8 cellular contexts compared by ENCODE assay signal in the genomic region with DNA sequence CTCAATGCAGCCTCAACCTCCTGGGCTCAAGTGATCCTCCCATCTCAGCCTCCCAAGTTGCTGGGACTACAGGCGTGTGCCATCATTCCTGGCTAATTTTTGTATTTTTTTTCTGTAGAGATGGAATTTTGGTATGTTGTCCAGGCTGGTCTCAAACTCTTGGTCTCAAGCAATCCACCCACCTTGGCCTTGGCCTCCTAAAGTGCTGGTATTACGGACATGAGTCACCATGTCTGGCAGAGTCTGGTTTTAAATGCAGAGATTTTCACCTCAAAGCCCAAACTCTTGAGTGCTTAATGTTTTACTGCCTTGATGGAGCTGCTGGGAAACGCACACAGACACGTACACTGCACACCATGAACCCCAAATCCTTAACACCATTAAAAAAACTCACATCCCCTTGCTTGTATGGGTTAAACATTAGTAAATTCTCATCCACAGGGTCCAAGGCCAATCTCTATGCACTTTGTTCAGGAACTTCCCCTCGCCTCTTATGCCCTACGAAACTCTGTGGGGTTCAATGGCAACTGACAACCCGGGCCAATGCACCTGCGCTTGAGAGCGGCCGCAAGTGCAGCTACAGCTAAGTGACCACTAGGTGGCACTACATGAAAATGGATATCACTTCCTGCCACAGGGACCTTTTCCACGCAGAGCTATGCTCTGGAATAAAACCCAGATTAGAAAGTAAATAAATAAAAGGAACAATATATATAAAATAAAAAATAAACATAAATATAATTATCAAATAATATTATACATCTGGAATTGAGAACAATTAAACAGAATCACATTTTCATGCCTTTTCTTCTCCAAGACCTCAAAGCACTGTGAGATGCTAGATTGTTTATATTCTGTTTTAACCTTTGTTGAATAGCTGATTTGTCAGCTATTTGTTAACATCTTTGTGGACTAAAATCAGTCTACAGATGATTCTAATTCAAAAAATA.
DNase-seq lines count a peak whose midpoint lies in the region; ATAC-seq, FAIRE-seq and TF ChIP-seq lines count a peak whose summit lies in the region.

No MANE protein-coding gene starts in this region.

- peaks cover 19% of the 10 kb centered on the region for H3K4me1 ChIP-seq in body of pancreas

- no peaks in the 10 kb centered on the region for H3K27me3 ChIP-seq in body of pancreas

- H3K4me1 Mint-ChIP-seq in immature natural killer cell, result peaks cover 2 to 6% of the 10 kb centered on the region in 2 donors

- no peaks in the 10 kb centered on the region for H3K36me3 ChIP-seq in body of pancreas (replicated peaks in 1 of 2; ENCODE audit: insufficient read depth in 1 of 2, low read depth in 2 of 2)

- DNase-seq in activated gamma-delta T cell treated with Interleukin-2 at 50 U/mL for 16 hours, result peak; percentile 53
- no peak for DNase-seq in activated gamma-delta T cell (lab: John Stamatoyannopoulos, UW)
- peak; percentile 1 for DNase-seq in NCI-H1417 treated with DMSO at 0.1 percent for 48 hours (lab: John Stamatoyannopoulos, UW)
- peak; percentile 72 to 75 (median 72) for DNase-seq in body of pancreas
- peak; percentile 58 to 68 (median 63) for DNase-seq in immature natural killer cell
- peak; percentile 28 to 46 for DNase-seq in stimulated activated CD4-positive, alpha-beta T cell treated with anti-CD3 and anti-CD28 coated beads, Interleukin-15, amount 100 ng/mL, for 1 hour (ENCODE audit: low read depth in 1 of 2, low spot score in 1 of 2)

- no peak for TF ChIP-seq POLR2A in body of pancreas (IDR thresholded peaks at IDR 0.05)

- H3K36me3 Mint-ChIP-seq in immature natural killer cell, result peaks cover 4 to 14% (median 10%) of the 10 kb centered on the region in 3 donors

- peak; percentile 82 for FAIRE-seq in TTC549 (lab: Jason Lieb, UNC)

- intact Hi-C loops in body of pancreas (cut with DNase I), result no loop called here

- H3K4me3 Mint-ChIP-seq in immature natural killer cell, result no peak overlapping the region

- H3K4me3 ChIP-seq in body of pancreas, result no peak overlapping the region

- H3K27ac ChIP-seq in body of pancreas, result peak overlapping the region in 1 of 4 donors; percentile 30

- H3K27me3 Mint-ChIP-seq in immature natural killer cell (ENCODE audit: low read depth in 3 of 3), result peaks cover 0 to 2% (median 1%) of the 10 kb centered on the region in 3 donors

- TF ChIP-seq CTCF in body of pancreas (IDR thresholded peaks at IDR 0.05), result peak; percentile 69 to 99 (median 86)

- no peaks in the 10 kb centered on the region for H3K9me3 Mint-ChIP-seq in immature natural killer cell

- H3K9me3 ChIP-seq in body of pancreas, result no peaks in the 10 kb centered on the region

- 32 to 34% methylated on average over 11 of the region's 11 CpGs for WGBS in body of pancreas, 2 donors

- ATAC-seq in HG02798 (IDR thresholded peaks at IDR 0.05; ENCODE audit: poor library complexity, unreplicated experiment) (peak; percentile 96), body of pancreas (peak; percentile 85)

- peak overlapping the region in 4 of 6 donors; percentile 1 to 51 (median 27) for H3K27ac Mint-ChIP-seq in immature natural killer cell
